In genomic region chr16:74332469-74332868, GRCh38 we compare ENCODE assay signal across 6 cellular contexts. TPM values are rescaled to one million over a fixed set of nuclear protein-coding genes. Genes with fewer than 3 reads are reported as not detected.
DNase-seq lines count a peak whose midpoint lies in the region; ATAC-seq and TF ChIP-seq lines count a peak whose summit lies in the region.
"Not testable (repeated sequence)": the region's sequence is repeated elsewhere in the genome, so short reads cannot be mapped to it uniquely, and the experiment has no call there.
"Had no signal": no experiment of that assay in that cellular context is flagged by ENCODE, and none has a peak within 500 bp of the region (broad histone marks: within the 10 kb centered on the region; RNA-seq: fewer than 3 reads in every experiment).

No MANE protein-coding gene starts in this region.

- ATAC-seq in esophagus mucosa (peak; percentile 28), mucosa of descending colon (peak; percentile 37)

- not testable (repeated sequence) for H3K9me3 ChIP-seq in mucosa of descending colon

- DNase-seq in NCI-H2227 (lab: John Stamatoyannopoulos, UW; ENCODE audit: unreplicated experiment), result peak; percentile 3
- DNase-seq in mucosa of descending colon, result not testable (repeated sequence)

- intact Hi-C loops in mucosa of descending colon (cut with DNase I, micrococcal nuclease), result not testable (repeated sequence)

- H3K4me1 ChIP-seq in mucosa of descending colon (ENCODE audit: low read depth), result not testable (repeated sequence)

- not testable (repeated sequence) for H3K36me3 ChIP-seq in mucosa of descending colon (ENCODE audit: low read depth)

- H3K4me3 ChIP-seq in mucosa of descending colon, result not testable (repeated sequence)

- not testable (repeated sequence) for TF ChIP-seq CTCF in mucosa of descending colon (IDR thresholded peaks at IDR 0.05)

RNA-seq across cellular contexts. Expression of gene PSMD7, which starts 35.9 kb away (rescaled TPM):
- total RNA-seq in esophagus mucosa (72.0 TPM), mucosa of descending colon (10 to 100 TPM; 66.3 to 96.7 (median 83.7) TPM)

RNA-seq across cellular contexts. Expression of gene NPIPB15, which starts 43.6 kb away (rescaled TPM):
- total RNA-seq in esophagus mucosa (2.8 TPM), mucosa of descending colon (10 to 100 TPM in 2 of 3 donors, under 1 TPM in 1; 0.80 to 36.1 (median 17.5) TPM)
- total RNA-seq: A172; CD8-positive, alpha-beta memory T cell; Daoy had no signal
